In the genomic region with DNA sequence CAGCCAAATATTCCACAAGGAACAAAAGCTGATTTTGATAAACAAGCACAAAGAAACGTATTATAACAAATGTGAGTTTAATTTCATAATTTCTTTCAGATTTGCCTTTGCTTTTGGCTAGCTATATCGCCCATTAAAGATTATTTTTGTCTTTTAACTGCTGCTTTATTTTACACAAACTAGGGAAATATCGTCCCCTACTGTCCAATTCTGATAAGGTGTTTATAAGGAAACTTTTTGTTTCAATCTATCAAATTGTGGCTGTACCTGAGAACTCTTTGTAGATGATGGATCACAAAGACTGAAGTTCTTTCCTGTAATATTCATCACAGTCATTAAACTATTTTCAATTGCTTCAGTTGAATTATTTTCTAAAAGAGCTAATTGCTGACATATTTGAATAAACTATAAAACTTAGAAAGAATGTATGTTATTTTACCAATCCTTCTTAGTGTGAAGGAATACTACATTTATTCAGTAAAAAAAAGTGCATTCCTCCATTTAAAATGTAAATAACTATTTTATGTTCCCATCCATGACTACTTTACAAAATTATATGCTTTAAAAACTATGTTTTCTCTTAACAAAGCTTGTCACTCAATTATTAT, we compare ENCODE assay signal across 7 cellular contexts.
A peak's percentile ranks its signal among the peaks of the same experiment; 100 is the strongest.
DNase-seq lines count a peak whose midpoint lies in the region; ATAC-seq and TF ChIP-seq lines count a peak whose summit lies in the region.

No MANE protein-coding gene starts in this region.

- no peak for TF ChIP-seq EP300 in suprapubic skin (IDR thresholded peaks at IDR 0.05)

- H3K4me3 ChIP-seq in breast epithelium, result no peak overlapping the region
- H3K4me3 ChIP-seq in suprapubic skin, result no peak overlapping the region

- no peaks in the 10 kb centered on the region for H3K9me3 Mint-ChIP-seq in osteocyte (ENCODE audit: unreplicated experiment)

- no peak overlapping the region for H3K27ac ChIP-seq in breast epithelium
- no peak overlapping the region for H3K27ac ChIP-seq in suprapubic skin

- H3K9me3 ChIP-seq in breast epithelium (no peaks in the 10 kb centered on the region), suprapubic skin (no peaks in the 10 kb centered on the region)

- H3K36me3 ChIP-seq in breast epithelium (no peaks in the 10 kb centered on the region), suprapubic skin (no peaks in the 10 kb centered on the region)

- H3K4me1 Mint-ChIP-seq in osteocyte (ENCODE audit: unreplicated experiment), result no peaks in the 10 kb centered on the region

- DNase-seq in GM13976 (ENCODE audit: low spot score), result no peak
- peak; percentile 58 for DNase-seq in NCI-H2081 treated with DMSO at 0.1 percent for 48 hours (lab: John Stamatoyannopoulos, UW)
- DNase-seq in breast epithelium (ENCODE audit: low spot score in 2 of 2), result no peak
- no peak for DNase-seq in osteocyte (ENCODE audit: extremely low spot score, unreplicated experiment)
- no peak for DNase-seq in suprapubic skin (ENCODE audit: low spot score in 2 of 2)
- DNase-seq in GDM1 (lab: John Stamatoyannopoulos, UW), result no peak

- H3K4me1 ChIP-seq in breast epithelium, result no peaks in the 10 kb centered on the region
- H3K4me1 ChIP-seq in suprapubic skin, result no peaks in the 10 kb centered on the region

- TF ChIP-seq POLR2A in breast epithelium (IDR thresholded peaks at IDR 0.05), result no peak
- TF ChIP-seq POLR2A in suprapubic skin (IDR thresholded peaks at IDR 0.05), result no peak

- 15% methylated on average over 3 of the region's 3 CpGs for WGBS in suprapubic skin

- H3K4me3 Mint-ChIP-seq in osteocyte (ENCODE audit: unreplicated experiment), result no peak overlapping the region

- no peak for ATAC-seq in HG03175 (IDR thresholded peaks at IDR 0.05; ENCODE audit: unreplicated experiment)

- no peaks in the 10 kb centered on the region for H3K36me3 Mint-ChIP-seq in osteocyte (ENCODE audit: unreplicated experiment)

- H3K27ac Mint-ChIP-seq in osteocyte (ENCODE audit: unreplicated experiment), result no peak overlapping the region

- intact Hi-C loops in breast epithelium (cut with DNase I; ENCODE audit: low total_unique reads), result no loop called here

- H3K27me3 ChIP-seq in breast epithelium (no peaks in the 10 kb centered on the region), suprapubic skin (no peaks in the 10 kb centered on the region)

- in situ Hi-C loops in GM13976 (cut with MboI; ENCODE audit: low sequenced_read_pairs, unreplicated experiment), result no loop called here

- TF ChIP-seq CTCF in GM13976 (IDR thresholded peaks at IDR 0.05; ENCODE audit: borderline replicate concordance, control extremely low read depth, extremely low read depth, insufficient read depth, missing control alignments), result peak; percentile 33
- peak in 2 of 3 donors; percentile 15 to 25 for TF ChIP-seq CTCF in breast epithelium (IDR thresholded peaks at IDR 0.05)
- peak; percentile 56 for TF ChIP-seq CTCF in osteocyte (IDR thresholded peaks at IDR 0.05)
- no peak for TF ChIP-seq CTCF in suprapubic skin (IDR thresholded peaks at IDR 0.05)

- H3K27me3 Mint-ChIP-seq in osteocyte (ENCODE audit: unreplicated experiment), result peaks cover 15% of the 10 kb centered on the region

Comparison
In these comparisons a context has a peak if more than half of its experiments do, and no peak if none do; other contexts are left out.
1. CTCF ChIP-seq: peak in GM13976 (single experiment), breast epithelium (2 of 3) and osteocyte (single experiment); none in suprapubic skin (0 of 2).